ENCODE assay signal across 9 cellular contexts in the genomic region with DNA sequence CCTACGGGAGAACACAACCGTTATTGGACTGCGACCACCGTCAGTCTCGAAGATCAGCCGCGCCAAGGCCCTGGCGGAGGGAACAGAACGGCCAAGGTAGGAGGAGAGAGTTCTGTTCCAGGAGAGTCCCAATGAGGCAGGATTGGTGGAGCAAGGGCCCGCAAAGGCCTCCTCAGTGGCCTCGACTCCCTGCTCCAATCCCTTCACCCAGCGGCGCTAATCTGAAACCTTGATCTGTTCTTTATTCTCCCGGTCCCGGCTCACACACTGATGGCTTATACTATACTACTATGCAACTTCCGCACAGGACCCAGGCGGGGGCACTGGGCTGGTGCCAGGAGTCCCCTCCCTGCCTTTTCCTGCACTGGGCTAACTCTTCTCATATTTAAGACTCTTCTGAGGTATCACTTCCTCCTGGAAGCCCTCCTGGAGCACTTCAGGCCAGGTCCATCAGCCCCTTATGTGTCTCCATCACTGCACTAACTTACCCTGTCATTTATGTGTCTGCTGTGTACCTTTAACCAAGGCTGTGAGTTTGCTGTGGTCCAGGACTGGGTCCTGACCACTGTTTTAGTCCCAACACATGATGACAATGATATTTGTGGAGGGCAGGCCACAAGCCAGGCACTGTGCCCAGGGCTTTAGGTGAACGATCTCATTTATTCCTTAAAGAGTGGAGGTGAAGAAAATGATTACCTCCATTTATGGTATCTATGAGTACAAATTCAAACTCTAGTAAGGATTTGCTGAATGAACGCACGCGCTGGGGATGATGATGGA. TPM values are rescaled to one million over a fixed set of nuclear protein-coding genes. Genes with fewer than 3 reads are reported as not detected.
A peak's percentile ranks its signal among the peaks of the same experiment; 100 is the strongest.
DNase-seq lines count a peak whose midpoint lies in the region; ATAC-seq and TF ChIP-seq lines count a peak whose summit lies in the region.
"Had no signal": no experiment of that assay in that cellular context is flagged by ENCODE, and none has a peak within 500 bp of the region (broad histone marks: within the 10 kb centered on the region; RNA-seq: fewer than 3 reads in every experiment).

No MANE protein-coding gene starts in this region.

- peaks cover 0 to 29% of the 10 kb centered on the region in 2 donors for H3K36me3 ChIP-seq in gastroesophageal sphincter
- peaks cover 0 to 8% (median 2%) of the 10 kb centered on the region in 6 donors for H3K36me3 ChIP-seq in spleen

- H3K4me3 ChIP-seq in gastroesophageal sphincter (no peak overlapping the region), spleen (peak overlapping the region in 1 of 8 donors; percentile 50)

- TF ChIP-seq EP300 in gastroesophageal sphincter (IDR thresholded peaks at IDR 0.05) = no peak

- intact Hi-C loops in spleen (cut with DNase I; ENCODE audit: low total_unique reads) = no loop called here

- DNase-seq in MV-4-11 (lab: John Stamatoyannopoulos, UW) = peak; percentile 41
- DNase-seq in spleen = peak; percentile 78
- no peak for DNase-seq in stimulated activated CD8-positive, alpha-beta memory T cell treated with anti-CD3 and anti-CD28 coated beads, Interleukin-4, amount 100 ng/mL, for 48 hours
- DNase-seq in glomerular visceral epithelial cell (ENCODE audit: extremely low spot score) = no peak
- DNase-seq: cortex of kidney had no signal

- peak overlapping the region in 3 of 4 donors; percentile 79 to 88 (median 87) for H3K27ac ChIP-seq in gastroesophageal sphincter
- peak overlapping the region in 7 of 8 donors; percentile 49 to 96 (median 83) for H3K27ac ChIP-seq in spleen

- H3K27me3 ChIP-seq in gastroesophageal sphincter (no peaks in the 10 kb centered on the region), spleen (replicated peaks in 1 of 7) (no peaks in the 10 kb centered on the region)

- TF ChIP-seq POLR2A in gastroesophageal sphincter (IDR thresholded peaks at IDR 0.05) (no peak), spleen (IDR thresholded peaks at IDR 0.05) (no peak)

- TF ChIP-seq CTCF in gastroesophageal sphincter (IDR thresholded peaks at IDR 0.05) (no peak), spleen (IDR thresholded peaks at IDR 0.05 in 8 of 11, conservative IDR thresholded peaks at IDR 0.05 in 3 of 11) (no peak)

- 58 to 59% methylated on average over 8 to 12 of the region's 21 CpGs for WGBS in gastroesophageal sphincter (ENCODE audit: low coverage in 1 of 2), 2 donors
- 54 to 73% (median 64%) methylated on average over 21 of the region's 21 CpGs for WGBS in spleen, 5 donors

- H3K4me1 ChIP-seq in gastroesophageal sphincter (peaks cover 0 to 56% (median 37%) of the 10 kb centered on the region in 3 donors), spleen (peaks cover 25 to 72% (median 59%) of the 10 kb centered on the region in 6 donors)

- ATAC-seq in GM19452 (IDR thresholded peaks at IDR 0.05; ENCODE audit: unreplicated experiment) (peak; percentile 16), gastroesophageal sphincter (no peak), GM21381 (IDR thresholded peaks at IDR 0.05; ENCODE audit: unreplicated experiment) (no peak)

- H3K9me3 ChIP-seq in gastroesophageal sphincter = no peaks in the 10 kb centered on the region
- no peaks in the 10 kb centered on the region for H3K9me3 ChIP-seq in spleen

RNA-seq across cellular contexts. Expression of a gene that starts 6.9 kb away (rescaled TPM):
- 10 to 100 TPM; 24.4 to 56.6 (median 35.7) TPM for total RNA-seq in gastroesophageal sphincter
- total RNA-seq in spleen = 10 to 100 TPM in 2 of 7 donors, 1 to 10 TPM in 5; 7.0 to 14.8 (median 7.9) TPM
- 1 to 10 TPM; 4.6 to 7.7 (median 4.8) TPM for polyA plus RNA-seq in spleen

RNA-seq across cellular contexts. Expression of a gene that starts 12.9 kb away (rescaled TPM):
- under 1 TPM in 1 of 4 donors, not detected in 3; 0.40 TPM for total RNA-seq in gastroesophageal sphincter
- total RNA-seq in spleen = 10 to 100 TPM in 6 of 7 donors, 1 to 10 TPM in 1; 7.3 to 23.8 (median 13.6) TPM
- polyA plus RNA-seq in spleen = 1 to 10 TPM; 5.2 to 9.7 (median 9.3) TPM
- total RNA-seq: LHCN-M2 had no signal

RNA-seq across cellular contexts. Expression of a gene that starts 43.2 kb away (rescaled TPM):
- total RNA-seq in gastroesophageal sphincter (10 to 100 TPM; 16.6 to 36.6 (median 26.6) TPM), spleen (10 to 100 TPM in 6 of 7 donors, 1 to 10 TPM in 1; 7.3 to 19.8 (median 16.1) TPM)
- 10 to 100 TPM in 1 of 3 donors, 1 to 10 TPM in 2; 4.1 to 10.0 (median 5.5) TPM for polyA plus RNA-seq in spleen

Comparison
In these comparisons a context has a peak if more than half of its experiments do, and no peak if none do; other contexts are left out.
1. DNase-seq: peak in MV-4-11 (single experiment) and spleen (single experiment); none in stimulated activated CD8-positive, alpha-beta memory T cell treated with anti-CD3 and anti-CD28 coated beads, Interleukin-4, amount 100 ng/mL, for 48 hours (single experiment) and glomerular visceral epithelial cell (single experiment).
2. RNA of a gene that starts 12.9 kb away (total RNA-seq): 7.3 to 23.8 TPM in spleen; 0.40 TPM in gastroesophageal sphincter; every median in the first group is over 4 times any median in the second.